ENCODE assay signal across 10 cellular contexts in genomic region chr1:101938681-101939080, GRCh38. TPM values are rescaled to one million over a fixed set of nuclear protein-coding genes. Genes with fewer than 3 reads are reported as not detected.
"Had no signal": no experiment of that assay in that cellular context is flagged by ENCODE, and none has a peak within 500 bp of the region (broad histone marks: within the 10 kb centered on the region; RNA-seq: fewer than 3 reads in every experiment).

No MANE protein-coding gene starts in this region.

- H3K4me3 ChIP-seq: GM23248, HAP-1 had no signal

- H3K36me3 ChIP-seq: HAP-1 had no signal

- DNase-seq: GM23248, GOT3, H7, KBM-7 had no signal

- H3K9ac ChIP-seq: GM23248, KMS-11 had no signal

- FAIRE-seq: HepG2 had no signal

- H3K9me3 ChIP-seq: HAP-1 had no signal

- H3K27ac ChIP-seq: GM23248, HL-60, KMS-11 had no signal

RNA-seq across cellular contexts. Expression of gene OLFM3, which starts 58.0 kb away (rescaled TPM):
- total RNA-seq: GM23248, HepG2, HT1080 had no signal
- polyA plus RNA-seq: GM23248, HepG2, IgD-negative memory B cell had no signal
